ENCODE assay signal across 1 cellular context in the genomic region with DNA sequence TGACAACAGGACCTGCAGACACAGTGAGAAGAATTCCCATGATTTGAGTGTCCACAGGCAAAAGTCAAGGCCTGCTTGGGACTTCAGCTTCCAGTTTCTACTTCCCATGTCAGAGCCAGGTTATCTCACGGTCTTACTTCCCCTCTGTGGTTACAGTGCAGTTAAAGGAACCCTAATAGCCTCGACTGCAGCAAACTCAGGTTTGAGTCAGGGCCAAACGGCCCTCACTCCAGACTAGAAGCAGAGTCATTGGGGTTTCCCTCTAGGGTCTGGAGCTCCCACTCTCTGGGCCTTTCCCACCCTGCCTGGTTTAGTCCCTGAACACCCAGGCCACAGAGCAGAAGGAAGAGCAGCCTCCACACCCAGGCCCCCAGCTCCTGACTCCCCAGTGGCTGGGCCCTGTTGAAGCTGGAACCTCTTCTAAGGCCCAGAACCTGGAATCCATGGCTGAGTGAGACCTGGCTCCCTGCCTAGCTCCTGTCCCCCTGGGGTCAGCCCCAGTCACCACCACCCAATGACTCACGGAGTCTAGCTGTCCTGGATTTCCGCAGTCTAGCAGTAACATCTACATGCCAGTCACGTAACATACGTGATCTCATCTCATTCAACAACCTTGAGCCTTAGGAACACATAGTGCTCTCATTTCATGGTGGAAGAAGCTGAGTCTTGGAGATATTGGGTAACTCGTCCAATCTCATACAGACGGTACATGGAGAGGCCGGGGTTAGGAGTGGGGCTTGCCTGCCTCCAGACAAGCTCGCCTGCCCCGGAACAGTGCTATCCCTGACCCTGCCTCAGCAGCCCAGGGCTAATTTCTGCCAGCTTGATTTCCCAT.
TF ChIP-seq lines count a peak whose summit lies in the region.

No MANE protein-coding gene starts in this region.

TF ChIP-seq in HepG2, 621 proteins besides CTCF, POLR2A, EP300 and RAD21 (continued from another document and continues in another):
- TF ChIP-seq STAT6 (CRISPR knock-in tag; IDR thresholded peaks at IDR 0.05; ENCODE audit: borderline replicate concordance) (no peak; the same call in 1 of the 2 replicates), ZNF747 (CRISPR knock-in tag; IDR thresholded peaks at IDR 0.05; ENCODE audit: borderline replicate concordance) (no peak), TARDBP (CRISPR knock-in tag; IDR thresholded peaks at IDR 0.05) (no peak), HNRNPLL (IDR thresholded peaks at IDR 0.05; ENCODE audit: low read depth, low read length, poor library complexity, severe bottlenecking) (no peak), PCBP2 (optimal IDR thresholded peaks at IDR 0.05; ENCODE audit: low read depth, low read length, poor library complexity, severe bottlenecking) (no peak), ZFP36 (IDR thresholded peaks at IDR 0.05; ENCODE audit: borderline replicate concordance, low read depth, low read length, partially characterized antibody) (no peak), ZNF567 (CRISPR knock-in tag; IDR thresholded peaks at IDR 0.05; ENCODE audit: borderline replicate concordance) (no peak), HIVEP1 (CRISPR knock-in tag; IDR thresholded peaks at IDR 0.05) (0 out of 2 replicates have a peak, but pooled peaks have one; percentile 43), ZNF850 (CRISPR knock-in tag; conservative IDR thresholded peaks at IDR 0.05) (no peak), RBFOX2 (IDR thresholded peaks at IDR 0.05; ENCODE audit: low read depth, low read length) (no peak), KAT8 (CRISPR knock-in tag; IDR thresholded peaks at IDR 0.05) (no peak), MNT (IDR thresholded peaks at IDR 0.05) (no peak), ZNF710 (CRISPR knock-in tag; IDR thresholded peaks at IDR 0.05; ENCODE audit: borderline replicate concordance) (0 out of 2 replicates have a peak, but pooled peaks have one; percentile 19), GATAD2A (CRISPR knock-in tag; IDR thresholded peaks at IDR 0.05) (no peak), ZSCAN9 (CRISPR knock-in tag; IDR thresholded peaks at IDR 0.05; ENCODE audit: borderline replicate concordance) (no peak), ZBTB4 (CRISPR knock-in tag; IDR thresholded peaks at IDR 0.05; ENCODE audit: borderline replicate concordance) (no peak), MBNL3 (CRISPR knock-in tag; conservative IDR thresholded peaks at IDR 0.05) (no peak), REPIN1 (CRISPR knock-in tag; IDR thresholded peaks at IDR 0.05; ENCODE audit: borderline replicate concordance, low read depth) (no peak), ZNF430 (CRISPR knock-in tag; IDR thresholded peaks at IDR 0.05) (0 out of 2 replicates have a peak, but pooled peaks have one; percentile 28)
- TF ChIP-seq, protein P1, sequence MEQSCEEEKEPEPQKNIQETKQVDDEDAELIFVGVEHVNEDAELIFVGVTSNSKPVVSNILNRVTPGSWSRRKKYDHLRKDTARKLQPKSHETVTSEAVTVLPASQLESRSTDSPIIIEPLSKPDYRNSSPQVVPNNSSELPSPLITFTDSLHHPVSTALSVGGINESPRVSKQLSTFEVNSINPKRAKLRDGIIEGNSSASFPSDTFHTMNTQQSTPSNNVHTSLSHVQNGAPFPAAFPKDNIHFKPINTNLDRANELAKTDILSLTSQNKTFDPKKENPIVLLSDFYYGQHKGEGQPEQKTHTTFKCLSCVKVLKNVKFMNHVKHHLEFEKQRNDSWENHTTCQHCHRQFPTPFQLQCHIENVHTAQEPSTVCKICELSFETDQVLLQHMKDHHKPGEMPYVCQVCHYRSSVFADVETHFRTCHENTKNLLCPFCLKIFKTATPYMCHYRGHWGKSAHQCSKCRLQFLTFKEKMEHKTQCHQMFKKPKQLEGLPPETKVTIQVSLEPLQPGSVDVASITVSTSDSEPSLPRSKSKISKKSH (CRISPR knock-in tag; IDR thresholded peaks at IDR 0.05; ENCODE audit: borderline replicate concordance) = no peak
- TF ChIP-seq, protein P2, sequence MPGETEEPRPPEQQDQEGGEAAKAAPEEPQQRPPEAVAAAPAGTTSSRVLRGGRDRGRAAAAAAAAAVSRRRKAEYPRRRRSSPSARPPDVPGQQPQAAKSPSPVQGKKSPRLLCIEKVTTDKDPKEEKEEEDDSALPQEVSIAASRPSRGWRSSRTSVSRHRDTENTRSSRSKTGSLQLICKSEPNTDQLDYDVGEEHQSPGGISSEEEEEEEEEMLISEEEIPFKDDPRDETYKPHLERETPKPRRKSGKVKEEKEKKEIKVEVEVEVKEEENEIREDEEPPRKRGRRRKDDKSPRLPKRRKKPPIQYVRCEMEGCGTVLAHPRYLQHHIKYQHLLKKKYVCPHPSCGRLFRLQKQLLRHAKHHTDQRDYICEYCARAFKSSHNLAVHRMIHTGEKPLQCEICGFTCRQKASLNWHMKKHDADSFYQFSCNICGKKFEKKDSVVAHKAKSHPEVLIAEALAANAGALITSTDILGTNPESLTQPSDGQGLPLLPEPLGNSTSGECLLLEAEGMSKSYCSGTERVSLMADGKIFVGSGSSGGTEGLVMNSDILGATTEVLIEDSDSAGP (CRISPR knock-in tag; IDR thresholded peaks at IDR 0.05; ENCODE audit: borderline replicate concordance) = no peak
- TF ChIP-seq, protein P3, sequence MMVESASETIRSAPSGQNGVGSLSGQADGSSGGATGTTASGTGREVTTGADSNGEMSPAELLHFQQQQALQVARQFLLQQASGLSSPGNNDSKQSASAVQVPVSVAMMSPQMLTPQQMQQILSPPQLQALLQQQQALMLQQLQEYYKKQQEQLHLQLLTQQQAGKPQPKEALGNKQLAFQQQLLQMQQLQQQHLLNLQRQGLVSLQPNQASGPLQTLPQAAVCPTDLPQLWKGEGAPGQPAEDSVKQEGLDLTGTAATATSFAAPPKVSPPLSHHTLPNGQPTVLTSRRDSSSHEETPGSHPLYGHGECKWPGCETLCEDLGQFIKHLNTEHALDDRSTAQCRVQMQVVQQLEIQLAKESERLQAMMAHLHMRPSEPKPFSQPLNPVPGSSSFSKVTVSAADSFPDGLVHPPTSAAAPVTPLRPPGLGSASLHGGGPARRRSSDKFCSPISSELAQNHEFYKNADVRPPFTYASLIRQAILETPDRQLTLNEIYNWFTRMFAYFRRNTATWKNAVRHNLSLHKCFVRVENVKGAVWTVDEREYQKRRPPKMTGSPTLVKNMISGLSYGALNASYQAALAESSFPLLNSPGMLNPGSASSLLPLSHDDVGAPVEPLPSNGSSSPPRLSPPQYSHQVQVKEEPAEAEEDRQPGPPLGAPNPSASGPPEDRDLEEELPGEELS (CRISPR knock-in tag; IDR thresholded peaks at IDR 0.05) = no peak
- TF ChIP-seq, protein P4, sequence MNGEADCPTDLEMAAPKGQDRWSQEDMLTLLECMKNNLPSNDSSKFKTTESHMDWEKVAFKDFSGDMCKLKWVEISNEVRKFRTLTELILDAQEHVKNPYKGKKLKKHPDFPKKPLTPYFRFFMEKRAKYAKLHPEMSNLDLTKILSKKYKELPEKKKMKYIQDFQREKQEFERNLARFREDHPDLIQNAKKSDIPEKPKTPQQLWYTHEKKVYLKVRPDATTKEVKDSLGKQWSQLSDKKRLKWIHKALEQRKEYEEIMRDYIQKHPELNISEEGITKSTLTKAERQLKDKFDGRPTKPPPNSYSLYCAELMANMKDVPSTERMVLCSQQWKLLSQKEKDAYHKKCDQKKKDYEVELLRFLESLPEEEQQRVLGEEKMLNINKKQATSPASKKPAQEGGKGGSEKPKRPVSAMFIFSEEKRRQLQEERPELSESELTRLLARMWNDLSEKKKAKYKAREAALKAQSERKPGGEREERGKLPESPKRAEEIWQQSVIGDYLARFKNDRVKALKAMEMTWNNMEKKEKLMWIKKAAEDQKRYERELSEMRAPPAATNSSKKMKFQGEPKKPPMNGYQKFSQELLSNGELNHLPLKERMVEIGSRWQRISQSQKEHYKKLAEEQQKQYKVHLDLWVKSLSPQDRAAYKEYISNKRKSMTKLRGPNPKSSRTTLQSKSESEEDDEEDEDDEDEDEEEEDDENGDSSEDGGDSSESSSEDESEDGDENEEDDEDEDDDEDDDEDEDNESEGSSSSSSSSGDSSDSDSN (CRISPR knock-in tag; IDR thresholded peaks at IDR 0.05) = peak; percentile 30
- TF ChIP-seq, protein P5, sequence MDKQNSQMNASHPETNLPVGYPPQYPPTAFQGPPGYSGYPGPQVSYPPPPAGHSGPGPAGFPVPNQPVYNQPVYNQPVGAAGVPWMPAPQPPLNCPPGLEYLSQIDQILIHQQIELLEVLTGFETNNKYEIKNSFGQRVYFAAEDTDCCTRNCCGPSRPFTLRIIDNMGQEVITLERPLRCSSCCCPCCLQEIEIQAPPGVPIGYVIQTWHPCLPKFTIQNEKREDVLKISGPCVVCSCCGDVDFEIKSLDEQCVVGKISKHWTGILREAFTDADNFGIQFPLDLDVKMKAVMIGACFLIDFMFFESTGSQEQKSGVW (CRISPR knock-in tag; IDR thresholded peaks at IDR 0.05; ENCODE audit: borderline replicate concordance) = no peak
- TF ChIP-seq, protein P6, sequence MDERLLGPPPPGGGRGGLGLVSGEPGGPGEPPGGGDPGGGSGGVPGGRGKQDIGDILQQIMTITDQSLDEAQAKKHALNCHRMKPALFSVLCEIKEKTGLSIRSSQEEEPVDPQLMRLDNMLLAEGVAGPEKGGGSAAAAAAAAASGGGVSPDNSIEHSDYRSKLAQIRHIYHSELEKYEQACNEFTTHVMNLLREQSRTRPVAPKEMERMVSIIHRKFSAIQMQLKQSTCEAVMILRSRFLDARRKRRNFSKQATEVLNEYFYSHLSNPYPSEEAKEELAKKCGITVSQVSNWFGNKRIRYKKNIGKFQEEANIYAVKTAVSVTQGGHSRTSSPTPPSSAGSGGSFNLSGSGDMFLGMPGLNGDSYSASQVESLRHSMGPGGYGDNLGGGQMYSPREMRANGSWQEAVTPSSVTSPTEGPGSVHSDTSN (CRISPR knock-in tag; IDR thresholded peaks at IDR 0.05) = 0 out of 2 replicates have a peak, but pooled peaks have one; percentile 5
